11 cellular contexts compared by ENCODE assay signal in genomic region chr16:56245197-56245596, GRCh38. TPM values are rescaled to one million over a fixed set of nuclear protein-coding genes. Genes with fewer than 3 reads are reported as not detected.
DNase-seq lines count a peak whose midpoint lies in the region; ATAC-seq and TF ChIP-seq lines count a peak whose summit lies in the region.
"Had no signal": no experiment of that assay in that cellular context is flagged by ENCODE, and none has a peak within 500 bp of the region (broad histone marks: within the 10 kb centered on the region; RNA-seq: fewer than 3 reads in every experiment).

No MANE protein-coding gene starts in this region.

- H3K36me3 ChIP-seq in cardiac muscle cell (no peaks in the 10 kb centered on the region), left ventricle myocardium inferior (no peaks in the 10 kb centered on the region), SJSA1 (no peaks in the 10 kb centered on the region)

- H3K9me3 ChIP-seq in cardiac muscle cell (ENCODE audit: low read depth), result no peaks in the 10 kb centered on the region
- no peaks in the 10 kb centered on the region for H3K9me3 ChIP-seq in left ventricle myocardium inferior (replicated peaks)
- no peaks in the 10 kb centered on the region for H3K9me3 ChIP-seq in SJSA1 (replicated peaks)

- H3K4me1 ChIP-seq in cardiac muscle cell (ENCODE audit: low read depth), result peaks cover 15% of the 10 kb centered on the region
- peaks cover 21% of the 10 kb centered on the region for H3K4me1 ChIP-seq in left ventricle myocardium inferior
- H3K4me1 ChIP-seq in SJSA1 (replicated peaks), result peaks cover 74% of the 10 kb centered on the region
- H3K4me1 ChIP-seq in foreskin keratinocyte, result no peaks in the 10 kb centered on the region

- H3K27ac ChIP-seq in cardiac muscle cell (peak overlapping the region; percentile 82), left ventricle myocardium inferior (replicated peaks) (no peak overlapping the region), SJSA1 (peak overlapping the region; percentile 85), foreskin keratinocyte (no peak overlapping the region), substantia nigra (ENCODE audit: low read depth, low read length, poor library complexity, severe bottlenecking) (peak overlapping the region; percentile 96)

- no peak for TF ChIP-seq CTCF in cardiac muscle cell (IDR thresholded peaks at IDR 0.05; ENCODE audit: low read depth, low read length)
- TF ChIP-seq CTCF in left ventricle myocardium inferior (IDR thresholded peaks at IDR 0.05; ENCODE audit: borderline replicate concordance), result no peak
- TF ChIP-seq CTCF in foreskin keratinocyte (conservative IDR thresholded peaks at IDR 0.05), result no peak

- intact Hi-C loops in left ventricle myocardium inferior (cut with micrococcal nuclease), result no loop called here

- no peak overlapping the region for H3K4me3 ChIP-seq in cardiac muscle cell
- H3K4me3 ChIP-seq in left ventricle myocardium inferior, result no peak overlapping the region
- H3K4me3 ChIP-seq in SJSA1, result no peak overlapping the region

- H3K27me3 ChIP-seq in cardiac muscle cell (no peaks in the 10 kb centered on the region), left ventricle myocardium inferior (ENCODE audit: low read depth) (no peaks in the 10 kb centered on the region), SJSA1 (replicated peaks) (no peaks in the 10 kb centered on the region), foreskin keratinocyte (no peaks in the 10 kb centered on the region)

- peak; percentile 70 for ATAC-seq in foreskin keratinocyte
- no peak for ATAC-seq in GM18858 (IDR thresholded peaks at IDR 0.05; ENCODE audit: unreplicated experiment)

- no peak for DNase-seq in cardiac muscle cell (ENCODE audit: low read depth in 1 of 2, low spot score in 1 of 2)
- no peak for DNase-seq in left ventricle myocardium inferior
- DNase-seq in SJSA1 (ENCODE audit: low read depth in 1 of 2, low spot score in 2 of 2), result peak; percentile 81 to 82
- DNase-seq in foreskin keratinocyte, result peak; percentile 40 to 76
- peak in 2 of 49 donors; percentile 37 to 49 for DNase-seq in substantia nigra (lab: John Stamatoyannopoulos, UW)
- no peak for DNase-seq in NCI-H187 treated with DMSO at 0.1 percent for 48 hours (lab: John Stamatoyannopoulos, UW)
- no peak for DNase-seq in putamen (ENCODE audit: low spot score)
- DNase-seq: activated CD8-positive, alpha-beta memory T cell treated with anti-CD3 and anti-CD28 coated beads, Interleukin-2, amount 50 U/mL, for 4 hours; MV-4-11; stimulated activated CD4-positive, alpha-beta T cell treated with anti-CD3 and anti-CD28 coated beads, Interleukin-12 subunit alpha, Interleukin-12 subunit beta, amount 100 ng/mL, for 4 hours had no signal

RNA-seq across cellular contexts. Expression of gene GNAO1, which starts 53.9 kb away (rescaled TPM):
- total RNA-seq in cardiac muscle cell, result 2.7 and 3.3 TPM in 2 replicates
- polyA plus RNA-seq in cardiac muscle cell, result 2.8 and 4.4 TPM in 2 replicates
- 15.4 TPM for total RNA-seq in left ventricle myocardium inferior
- 5.1 and 8.5 TPM in 2 replicates for total RNA-seq in SJSA1 (2014; rRNA removed; shearing (Covaris generic))
- total RNA-seq in foreskin keratinocyte, result 0.07 and 0.24 TPM in 2 replicates
- polyA plus RNA-seq in foreskin keratinocyte, result 0.03 and 0.08 TPM in 2 replicates

Comparison
In these comparisons a context has a peak if more than half of its experiments do, and no peak if none do; other contexts are left out.
1. H3K27ac ChIP-seq: peak in cardiac muscle cell (single experiment), SJSA1 (single experiment) and substantia nigra (single experiment); none in left ventricle myocardium inferior (single experiment) and foreskin keratinocyte (single experiment).
2. DNase-seq: peak in SJSA1 (2 of 2) and foreskin keratinocyte (2 of 2); none in cardiac muscle cell (0 of 2), left ventricle myocardium inferior (single experiment), NCI-H187 treated with DMSO at 0.1 percent for 48 hours (single experiment) and putamen (single experiment).